Comparison of ENCODE assay signal across 1 cellular context in the genomic region with DNA sequence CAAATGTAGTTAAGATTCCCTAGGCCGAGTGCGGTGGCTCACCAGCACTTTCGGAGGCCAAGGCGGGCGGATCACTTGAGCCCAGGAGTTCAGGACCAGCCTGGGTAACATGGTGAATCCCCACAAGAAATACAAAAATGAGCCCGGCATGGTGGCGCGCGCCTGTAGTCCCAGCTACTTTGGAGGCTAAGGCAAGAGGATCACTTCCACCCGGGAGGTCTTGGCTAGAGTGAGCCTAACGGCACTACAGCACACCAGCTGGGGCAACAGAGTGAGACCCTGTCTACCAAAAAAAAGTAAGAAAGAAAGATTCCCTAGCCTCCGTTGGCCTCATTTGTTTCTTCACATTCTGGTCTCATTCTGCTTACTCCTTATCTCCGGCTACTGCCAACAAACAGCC.
TF ChIP-seq lines count a peak whose summit lies in the region.

No MANE protein-coding gene starts in this region.

TF ChIP-seq in GM12878, 131 proteins besides CTCF, POLR2A, EP300 and RAD21:
- TF ChIP-seq ETV6 (conservative IDR thresholded peaks at IDR 0.05 in 1 of 2, IDR thresholded peaks at IDR 0.05 in 1 of 2; ENCODE audit: borderline replicate concordance in 1 of 2, low read depth in 1 of 2): no peak
- no peak for TF ChIP-seq HSF1 (IDR thresholded peaks at IDR 0.05; ENCODE audit: low read depth, low read length)
- no peak for TF ChIP-seq KDM1A (IDR thresholded peaks at IDR 0.05; ENCODE audit: borderline replicate concordance)
- TF ChIP-seq RELA (IDR thresholded peaks at IDR 0.05; ENCODE audit: borderline replicate concordance, partially characterized antibody): no peak
- no peak for TF ChIP-seq BCLAF1 (IDR thresholded peaks at IDR 0.05)
- TF ChIP-seq CEBPB (IDR thresholded peaks at IDR 0.05; ENCODE audit: borderline replicate concordance in 1 of 2, low read depth in 2 of 2, low read length in 2 of 2): no peak
- no peak for TF ChIP-seq PAX5 (IDR thresholded peaks at IDR 0.05; ENCODE audit: borderline replicate concordance, low read depth, low read length)
- TF ChIP-seq NFIC (IDR thresholded peaks at IDR 0.05; ENCODE audit: low read depth, low read length): no peak
- TF ChIP-seq, protein P1, sequence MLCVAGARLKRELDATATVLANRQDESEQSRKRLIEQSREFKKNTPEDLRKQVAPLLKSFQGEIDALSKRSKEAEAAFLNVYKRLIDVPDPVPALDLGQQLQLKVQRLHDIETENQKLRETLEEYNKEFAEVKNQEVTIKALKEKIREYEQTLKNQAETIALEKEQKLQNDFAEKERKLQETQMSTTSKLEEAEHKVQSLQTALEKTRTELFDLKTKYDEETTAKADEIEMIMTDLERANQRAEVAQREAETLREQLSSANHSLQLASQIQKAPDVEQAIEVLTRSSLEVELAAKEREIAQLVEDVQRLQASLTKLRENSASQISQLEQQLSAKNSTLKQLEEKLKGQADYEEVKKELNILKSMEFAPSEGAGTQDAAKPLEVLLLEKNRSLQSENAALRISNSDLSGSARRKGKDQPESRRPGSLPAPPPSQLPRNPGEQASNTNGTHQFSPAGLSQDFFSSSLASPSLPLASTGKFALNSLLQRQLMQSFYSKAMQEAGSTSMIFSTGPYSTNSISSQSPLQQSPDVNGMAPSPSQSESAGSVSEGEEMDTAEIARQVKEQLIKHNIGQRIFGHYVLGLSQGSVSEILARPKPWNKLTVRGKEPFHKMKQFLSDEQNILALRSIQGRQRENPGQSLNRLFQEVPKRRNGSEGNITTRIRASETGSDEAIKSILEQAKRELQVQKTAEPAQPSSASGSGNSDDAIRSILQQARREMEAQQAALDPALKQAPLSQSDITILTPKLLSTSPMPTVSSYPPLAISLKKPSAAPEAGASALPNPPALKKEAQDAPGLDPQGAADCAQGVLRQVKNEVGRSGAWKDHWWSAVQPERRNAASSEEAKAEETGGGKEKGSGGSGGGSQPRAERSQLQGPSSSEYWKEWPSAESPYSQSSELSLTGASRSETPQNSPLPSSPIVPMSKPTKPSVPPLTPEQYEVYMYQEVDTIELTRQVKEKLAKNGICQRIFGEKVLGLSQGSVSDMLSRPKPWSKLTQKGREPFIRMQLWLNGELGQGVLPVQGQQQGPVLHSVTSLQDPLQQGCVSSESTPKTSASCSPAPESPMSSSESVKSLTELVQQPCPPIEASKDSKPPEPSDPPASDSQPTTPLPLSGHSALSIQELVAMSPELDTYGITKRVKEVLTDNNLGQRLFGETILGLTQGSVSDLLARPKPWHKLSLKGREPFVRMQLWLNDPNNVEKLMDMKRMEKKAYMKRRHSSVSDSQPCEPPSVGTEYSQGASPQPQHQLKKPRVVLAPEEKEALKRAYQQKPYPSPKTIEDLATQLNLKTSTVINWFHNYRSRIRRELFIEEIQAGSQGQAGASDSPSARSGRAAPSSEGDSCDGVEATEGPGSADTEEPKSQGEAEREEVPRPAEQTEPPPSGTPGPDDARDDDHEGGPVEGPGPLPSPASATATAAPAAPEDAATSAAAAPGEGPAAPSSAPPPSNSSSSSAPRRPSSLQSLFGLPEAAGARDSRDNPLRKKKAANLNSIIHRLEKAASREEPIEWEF (IDR thresholded peaks at IDR 0.05; ENCODE audit: insufficient replicate concordance, low read depth, low read length): no peak
